ENCODE assay signal across 21 cellular contexts in the genomic region with DNA sequence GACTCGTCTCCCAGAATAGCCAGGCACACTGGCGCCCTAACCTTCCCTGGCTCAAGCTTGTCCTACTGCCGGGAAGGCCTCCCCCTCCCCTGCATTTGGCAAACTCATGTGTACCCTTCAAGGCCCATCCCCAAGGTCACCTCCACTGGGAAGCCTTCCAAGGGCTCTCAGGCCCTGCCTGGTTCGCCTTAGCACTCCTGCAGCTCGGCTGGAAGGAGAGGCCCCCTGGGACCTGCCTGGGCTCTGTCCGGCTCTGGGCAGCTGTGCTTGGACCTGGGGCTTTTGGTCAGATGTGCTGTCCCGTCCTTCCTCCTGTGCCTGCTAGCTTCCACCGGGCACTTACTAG. TPM values are rescaled to one million over a fixed set of nuclear protein-coding genes. Genes with fewer than 3 reads are reported as not detected.
DNase-seq lines count a peak whose midpoint lies in the region; ATAC-seq, FAIRE-seq and TF ChIP-seq lines count a peak whose summit lies in the region.
"Had no signal": no experiment of that assay in that cellular context is flagged by ENCODE, and none has a peak within 500 bp of the region (broad histone marks: within the 10 kb centered on the region; RNA-seq: fewer than 3 reads in every experiment).

No MANE protein-coding gene starts in this region.

- no peak for DNase-seq in RWPE1 (ENCODE audit: low spot score)
- DNase-seq in lower lobe of right lung = no peak
- peak; percentile 53 to 87 (median 82) for DNase-seq in pancreas
- no peak for DNase-seq in left lung
- DNase-seq in inferior parietal cortex (ENCODE audit: extremely low spot score) = no peak
- DNase-seq: CD4-positive, alpha-beta T cell; DMS79 treated with DMSO at 0.1 percent for 48 hours; NCI-H187 treated with DMSO at 0.1 percent for 48 hours; NCI-H510A treated with DMSO at 0.1 percent for 48 hours; NK-92 treated with Interleukin-12 subunit alpha and Interleukin-12 subunit beta, amount 100 ng/mL, for 24 hours; OCI-M1; RPMI8226 had no signal

- peak overlapping the region in 10 of 11 experiments; percentile 25 to 86 (median 76); a peak in 19 of 22 replicates for H3K27ac ChIP-seq in BLaER1 treated with 17β-estradiol and CSF1 and Interleukin-3, amounts not matched to agents 10 nM and 100 nM
- peak overlapping the region; percentile 73; the same call in 1 of the 2 replicates for H3K27ac ChIP-seq in RWPE1
- H3K27ac ChIP-seq in lower lobe of right lung = peak overlapping the region; percentile 18
- H3K27ac ChIP-seq in pancreas = peak overlapping the region in 3 of 4 donors; percentile 49 to 81 (median 77)
- peak overlapping the region in 1 of 2 donors; percentile 65 for H3K27ac ChIP-seq in left lung
- H3K27ac ChIP-seq: SJSA1 had no signal

- CTCF ChIA-PET in RWPE1 (lab: Yijun Ruan, JAX) = no interaction called here

- H3K4me1 ChIP-seq in BLaER1 treated with 17β-estradiol and CSF1 and Interleukin-3, amounts not matched to agents 10 nM and 100 nM = peaks cover 62 to 83% (median 79%) of the 10 kb centered on the region in 10 experiments
- no peaks in the 10 kb centered on the region for H3K4me1 ChIP-seq in lower lobe of right lung
- H3K4me1 ChIP-seq in pancreas = peaks cover 0 to 32% (median 15%) of the 10 kb centered on the region in 3 donors
- peaks cover 0 to 48% of the 10 kb centered on the region in 2 donors for H3K4me1 ChIP-seq in left lung

- H3K4me2 ChIP-seq in BLaER1 treated with 17β-estradiol and CSF1 and Interleukin-3, amounts not matched to agents 10 nM and 100 nM = peak overlapping the region; percentile 72 to 99 (median 92)

- peaks cover 0 to 9% (median 5%) of the 10 kb centered on the region in 11 experiments; a peak in 20 of 22 replicates for H3K9me3 ChIP-seq in BLaER1 treated with 17β-estradiol and CSF1 and Interleukin-3, amounts not matched to agents 10 nM and 100 nM (replicated peaks in 1 of 11)
- H3K9me3 ChIP-seq in lower lobe of right lung (no peaks in the 10 kb centered on the region), pancreas (no peaks in the 10 kb centered on the region), left lung (no peaks in the 10 kb centered on the region)
- H3K9me3 ChIP-seq: SJSA1 had no signal

- H3K4me3 ChIP-seq in BLaER1 treated with 17β-estradiol and CSF1 and Interleukin-3, amounts not matched to agents 10 nM and 100 nM = peak overlapping the region in 5 of 10 experiments; percentile 0 to 40 (median 18); a peak in 9 of 20 replicates
- no peak overlapping the region for H3K4me3 ChIP-seq in lower lobe of right lung
- H3K4me3 ChIP-seq in pancreas = no peak overlapping the region
- no peak overlapping the region for H3K4me3 ChIP-seq in left lung
- H3K4me3 ChIP-seq: GM23338, SJSA1 had no signal

- 45 to 50% methylated on average over 8 of the region's 8 CpGs for WGBS in pancreas, 2 donors

- H3K36me3 ChIP-seq in BLaER1 treated with 17β-estradiol and CSF1 and Interleukin-3, amounts not matched to agents 10 nM and 100 nM = no peaks in the 10 kb centered on the region
- H3K36me3 ChIP-seq in lower lobe of right lung (no peaks in the 10 kb centered on the region), pancreas (no peaks in the 10 kb centered on the region), left lung (no peaks in the 10 kb centered on the region)
- H3K36me3 ChIP-seq: SJSA1 had no signal

- FAIRE-seq in pancreas (lab: Jason Lieb, UNC) = no peak
- FAIRE-seq: D721Med, G401.6, GM12891, GM19239 had no signal

- intact Hi-C loops in lower lobe of right lung (cut with DNase I) (no loop called here), pancreas (cut with DNase I) (loop anchor here in 1 of 3 donors (10.0 kb wide), 1 partner anchor 114 kb away; a partner anchor contains a TSS), left lung (cut with DNase I) (no loop called here)

- H4K20me1 ChIP-seq in BLaER1 treated with 17β-estradiol and CSF1 and Interleukin-3, amounts not matched to agents 10 nM and 100 nM = peaks cover 0 to 30% (median 3%) of the 10 kb centered on the region in 11 experiments; a peak in 7 of 22 replicates

- TF ChIP-seq CTCF in RWPE1 (conservative IDR thresholded peaks at IDR 0.05; ENCODE audit: low read depth) (no peak), lower lobe of right lung (IDR thresholded peaks at IDR 0.05) (no peak), pancreas (IDR thresholded peaks at IDR 0.05) (no peak), left lung (IDR thresholded peaks at IDR 0.05) (no peak)

- POLR2A ChIA-PET in RWPE1 (lab: Yijun Ruan, JAX; ENCODE audit: low non-redundant PET) = no interaction called here

- peak overlapping the region; percentile 38 to 75 (median 64); a peak in 19 of 22 replicates for H3K9ac ChIP-seq in BLaER1 treated with 17β-estradiol and CSF1 and Interleukin-3, amounts not matched to agents 10 nM and 100 nM

- H3K27me3 ChIP-seq in BLaER1 treated with 17β-estradiol and CSF1 and Interleukin-3, amounts not matched to agents 10 nM and 100 nM = peaks cover 37 to 70% (median 54%) of the 10 kb centered on the region in 11 experiments; a peak in 21 of 22 replicates
- H3K27me3 ChIP-seq in lower lobe of right lung (ENCODE audit: low read depth) (peaks cover 21% of the 10 kb centered on the region), pancreas (no peaks in the 10 kb centered on the region), left lung (peaks cover 0 to 40% of the 10 kb centered on the region in 2 donors)
- H3K27me3 ChIP-seq: SJSA1 had no signal

- ATAC-seq in lower lobe of right lung (no peak), pancreas (peak in 3 of 4 donors; percentile 28 to 45 (median 42)), GM19397 (IDR thresholded peaks at IDR 0.05; ENCODE audit: unreplicated experiment) (no peak), left lung (no peak)
- ATAC-seq: GM23338 had no signal

RNA-seq across cellular contexts. Expression of a gene that starts 15.6 kb away (rescaled TPM):
- total RNA-seq in lower lobe of right lung = not detected
- total RNA-seq in pancreas = 10 to 100 TPM in 4 of 6 donors, 1 to 10 TPM in 2; 7.7 to 65.5 (median 15.2) TPM
- polyA plus RNA-seq in pancreas = 10 to 100 TPM in 1 of 2 donors, 1 to 10 TPM in 1; 8.0 to 51.1 TPM
- total RNA-seq in left lung = under 1 TPM in 1 of 2 donors, not detected in 1; 0.26 TPM
- total RNA-seq: A673; CD4-positive, alpha-beta T cell; SJSA1 had no signal

Comparison
In these comparisons a context has a peak if more than half of its experiments do, and no peak if none do; other contexts are left out.
1. DNase-seq: peak in pancreas (6 of 6); none in RWPE1 (single experiment), lower lobe of right lung (single experiment), left lung (0 of 2) and inferior parietal cortex (single experiment).
2. ATAC-seq: peak in pancreas (3 of 4); none in lower lobe of right lung (0 of 2), GM19397 (single experiment) and left lung (single experiment).